In the genomic region with DNA sequence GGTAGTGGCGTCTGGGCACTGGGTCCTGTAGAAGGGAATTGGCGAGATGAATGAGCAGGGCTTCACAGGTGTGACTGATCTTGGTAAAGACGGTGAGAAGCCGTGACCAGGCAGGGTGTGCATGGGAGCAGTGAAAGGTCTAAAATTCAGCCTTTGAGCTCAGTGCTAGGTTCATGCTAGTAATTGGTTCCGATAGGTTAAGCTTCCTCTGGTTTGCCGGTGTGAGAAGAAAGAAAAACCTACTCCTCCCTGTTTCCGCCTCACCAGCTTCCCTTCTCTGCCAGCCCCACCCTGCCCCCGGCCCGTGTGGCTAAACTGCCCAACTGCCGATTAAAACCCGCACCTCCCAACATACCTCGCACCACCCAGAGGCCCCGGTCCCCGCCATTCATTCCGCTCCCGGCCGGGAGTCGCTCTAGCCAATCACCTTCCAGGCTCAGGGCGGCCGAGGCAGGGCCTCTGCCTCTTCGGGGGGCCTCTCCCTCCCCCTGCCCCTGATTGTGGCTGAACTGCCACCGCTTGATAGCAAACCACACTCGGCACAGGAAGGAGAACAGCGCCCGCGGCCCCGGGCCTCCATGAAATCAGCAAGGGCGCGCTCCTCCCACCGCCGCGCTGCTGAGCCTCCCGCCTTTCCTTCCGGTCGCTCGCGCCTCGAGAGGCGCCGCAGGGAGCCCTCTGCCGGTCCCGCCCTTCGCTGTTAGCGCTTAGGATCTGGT, we compare ENCODE assay signal across 1 cellular context.
TF ChIP-seq lines count a peak whose summit lies in the region.

No MANE protein-coding gene starts in this region.

TF ChIP-seq in HepG2, 621 proteins besides CTCF, POLR2A, EP300 and RAD21 (continues in another document):
- TF ChIP-seq, protein P1, sequence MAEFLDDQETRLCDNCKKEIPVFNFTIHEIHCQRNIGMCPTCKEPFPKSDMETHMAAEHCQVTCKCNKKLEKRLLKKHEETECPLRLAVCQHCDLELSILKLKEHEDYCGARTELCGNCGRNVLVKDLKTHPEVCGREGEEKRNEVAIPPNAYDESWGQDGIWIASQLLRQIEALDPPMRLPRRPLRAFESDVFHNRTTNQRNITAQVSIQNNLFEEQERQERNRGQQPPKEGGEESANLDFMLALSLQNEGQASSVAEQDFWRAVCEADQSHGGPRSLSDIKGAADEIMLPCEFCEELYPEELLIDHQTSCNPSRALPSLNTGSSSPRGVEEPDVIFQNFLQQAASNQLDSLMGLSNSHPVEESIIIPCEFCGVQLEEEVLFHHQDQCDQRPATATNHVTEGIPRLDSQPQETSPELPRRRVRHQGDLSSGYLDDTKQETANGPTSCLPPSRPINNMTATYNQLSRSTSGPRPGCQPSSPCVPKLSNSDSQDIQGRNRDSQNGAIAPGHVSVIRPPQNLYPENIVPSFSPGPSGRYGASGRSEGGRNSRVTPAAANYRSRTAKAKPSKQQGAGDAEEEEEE (CRISPR knock-in tag; IDR thresholded peaks at IDR 0.05; ENCODE audit: borderline replicate concordance), result no peak
- TF ChIP-seq POLR2AphosphoS5 (IDR thresholded peaks at IDR 0.05; ENCODE audit: low read depth, low read length) (peak; percentile 50; the same call in 1 of the 2 replicates), IRF2 (CRISPR knock-in tag; IDR thresholded peaks at IDR 0.05) (0 out of 2 replicates have a peak, but pooled peaks have one; percentile 50), RCOR2 (CRISPR knock-in tag; IDR thresholded peaks at IDR 0.05) (no peak), SATB2 (CRISPR knock-in tag; IDR thresholded peaks at IDR 0.05) (0 out of 2 replicates have a peak, but pooled peaks have one; percentile 26), SNAPC2 (CRISPR knock-in tag; IDR thresholded peaks at IDR 0.05) (peak; percentile 74; the same call in 1 of the 2 replicates), ZNF280D (CRISPR knock-in tag; IDR thresholded peaks at IDR 0.05) (no peak), ZNF768 (CRISPR knock-in tag; IDR thresholded peaks at IDR 0.05) (peak; percentile 49; the same call in 1 of the 2 replicates), ZNF558 (CRISPR knock-in tag; IDR thresholded peaks at IDR 0.05; ENCODE audit: borderline replicate concordance) (0 out of 2 replicates have a peak, but pooled peaks have one; percentile 33), ZSCAN31 (CRISPR knock-in tag; IDR thresholded peaks at IDR 0.05; ENCODE audit: low read depth) (peak; percentile 60; the same call in 1 of the 2 replicates), FIP1L1 (IDR thresholded peaks at IDR 0.05; ENCODE audit: borderline replicate concordance, insufficient read depth, low read depth, low read length) (no peak), ARID2 (CRISPR knock-in tag; IDR thresholded peaks at IDR 0.05; ENCODE audit: borderline replicate concordance) (peak; percentile 85; the same call in 1 of the 2 replicates), ZBTB42 (CRISPR knock-in tag; IDR thresholded peaks at IDR 0.05) (peak; percentile 24; the same call in 1 of the 2 replicates), KMT2A (CRISPR knock-in tag; IDR thresholded peaks at IDR 0.05) (peak; percentile 20; the same call in 1 of the 2 replicates), KDM5B (CRISPR knock-in tag; IDR thresholded peaks at IDR 0.05; ENCODE audit: borderline replicate concordance) (peak; percentile 85; the same call in 1 of the 2 replicates), SP2 (CRISPR knock-in tag; IDR thresholded peaks at IDR 0.05) (no peak), NFIC (IDR thresholded peaks at IDR 0.05; ENCODE audit: low read length) (no peak), ZNF44 (CRISPR knock-in tag; IDR thresholded peaks at IDR 0.05) (0 out of 2 replicates have a peak, but pooled peaks have one; percentile 40), CREB1 (IDR thresholded peaks at IDR 0.05) (no peak), CREB1 (CRISPR knock-in tag; IDR thresholded peaks at IDR 0.05) (peak; percentile 7; the same call in 1 of the 2 replicates), ZNF264 (CRISPR knock-in tag; IDR thresholded peaks at IDR 0.05) (no peak), ZNF766 (CRISPR knock-in tag; IDR thresholded peaks at IDR 0.05; ENCODE audit: borderline replicate concordance) (peak; percentile 74; the same call in 1 of the 2 replicates), ZFP41 (CRISPR knock-in tag; IDR thresholded peaks at IDR 0.05; ENCODE audit: borderline replicate concordance) (no peak), STAT5B (CRISPR knock-in tag; IDR thresholded peaks at IDR 0.05) (0 out of 2 replicates have a peak, but pooled peaks have one; percentile 59), STAG1 (CRISPR knock-in tag; IDR thresholded peaks at IDR 0.05) (peak; percentile 14; the same call in 1 of the 2 replicates), ZFP91 (CRISPR knock-in tag; IDR thresholded peaks at IDR 0.05; ENCODE audit: borderline replicate concordance) (peak; percentile 40; the same call in 1 of the 2 replicates), ZFY (CRISPR knock-in tag; IDR thresholded peaks at IDR 0.05) (peak; percentile 87), IKZF5 (CRISPR knock-in tag; IDR thresholded peaks at IDR 0.05) (no peak), GTF2F1 (IDR thresholded peaks at IDR 0.05; ENCODE audit: low read length) (no peak), TFDP1 (CRISPR knock-in tag; IDR thresholded peaks at IDR 0.05; ENCODE audit: borderline replicate concordance) (peak; percentile 90; the same call in 1 of the 2 replicates), PAWR (CRISPR knock-in tag; IDR thresholded peaks at IDR 0.05; ENCODE audit: borderline replicate concordance) (no peak), MED8 (CRISPR knock-in tag; IDR thresholded peaks at IDR 0.05; ENCODE audit: insufficient replicate concordance) (peak; percentile 61), KAT8 (CRISPR knock-in tag; IDR thresholded peaks at IDR 0.05) (peak; percentile 83), ZNF530 (CRISPR knock-in tag; IDR thresholded peaks at IDR 0.05; ENCODE audit: low read depth) (no peak), ZNF430 (CRISPR knock-in tag; IDR thresholded peaks at IDR 0.05) (peak; percentile 61; the same call in 1 of the 2 replicates), ZNF30 (CRISPR knock-in tag; IDR thresholded peaks at IDR 0.05) (no peak), FOXO1 (CRISPR knock-in tag; IDR thresholded peaks at IDR 0.05) (peak; percentile 44; the same call in 1 of the 2 replicates), NR2F6 (IDR thresholded peaks at IDR 0.05) (no peak), NR2F6 (CRISPR knock-in tag; IDR thresholded peaks at IDR 0.05) (no peak; the same call in 1 of the 2 replicates)
- TF ChIP-seq, protein P2, sequence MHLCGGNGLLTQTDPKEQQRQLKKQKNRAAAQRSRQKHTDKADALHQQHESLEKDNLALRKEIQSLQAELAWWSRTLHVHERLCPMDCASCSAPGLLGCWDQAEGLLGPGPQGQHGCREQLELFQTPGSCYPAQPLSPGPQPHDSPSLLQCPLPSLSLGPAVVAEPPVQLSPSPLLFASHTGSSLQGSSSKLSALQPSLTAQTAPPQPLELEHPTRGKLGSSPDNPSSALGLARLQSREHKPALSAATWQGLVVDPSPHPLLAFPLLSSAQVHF (CRISPR knock-in tag; IDR thresholded peaks at IDR 0.05), result peak; percentile 47; the same call in 1 of the 2 replicates
- TF ChIP-seq, protein P3, sequence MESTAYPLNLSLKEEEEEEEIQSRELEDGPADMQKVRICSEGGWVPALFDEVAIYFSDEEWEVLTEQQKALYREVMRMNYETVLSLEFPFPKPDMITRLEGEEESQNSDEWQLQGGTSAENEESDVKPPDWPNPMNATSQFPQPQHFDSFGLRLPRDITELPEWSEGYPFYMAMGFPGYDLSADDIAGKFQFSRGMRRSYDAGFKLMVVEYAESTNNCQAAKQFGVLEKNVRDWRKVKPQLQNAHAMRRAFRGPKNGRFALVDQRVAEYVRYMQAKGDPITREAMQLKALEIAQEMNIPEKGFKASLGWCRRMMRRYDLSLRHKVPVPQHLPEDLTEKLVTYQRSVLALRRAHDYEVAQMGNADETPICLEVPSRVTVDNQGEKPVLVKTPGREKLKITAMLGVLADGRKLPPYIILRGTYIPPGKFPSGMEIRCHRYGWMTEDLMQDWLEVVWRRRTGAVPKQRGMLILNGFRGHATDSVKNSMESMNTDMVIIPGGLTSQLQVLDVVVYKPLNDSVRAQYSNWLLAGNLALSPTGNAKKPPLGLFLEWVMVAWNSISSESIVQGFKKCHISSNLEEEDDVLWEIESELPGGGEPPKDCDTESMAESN (CRISPR knock-in tag; conservative IDR thresholded peaks at IDR 0.05), result 0 out of 2 replicates have a peak, but pooled peaks have one; percentile 23
- TF ChIP-seq, protein P4, sequence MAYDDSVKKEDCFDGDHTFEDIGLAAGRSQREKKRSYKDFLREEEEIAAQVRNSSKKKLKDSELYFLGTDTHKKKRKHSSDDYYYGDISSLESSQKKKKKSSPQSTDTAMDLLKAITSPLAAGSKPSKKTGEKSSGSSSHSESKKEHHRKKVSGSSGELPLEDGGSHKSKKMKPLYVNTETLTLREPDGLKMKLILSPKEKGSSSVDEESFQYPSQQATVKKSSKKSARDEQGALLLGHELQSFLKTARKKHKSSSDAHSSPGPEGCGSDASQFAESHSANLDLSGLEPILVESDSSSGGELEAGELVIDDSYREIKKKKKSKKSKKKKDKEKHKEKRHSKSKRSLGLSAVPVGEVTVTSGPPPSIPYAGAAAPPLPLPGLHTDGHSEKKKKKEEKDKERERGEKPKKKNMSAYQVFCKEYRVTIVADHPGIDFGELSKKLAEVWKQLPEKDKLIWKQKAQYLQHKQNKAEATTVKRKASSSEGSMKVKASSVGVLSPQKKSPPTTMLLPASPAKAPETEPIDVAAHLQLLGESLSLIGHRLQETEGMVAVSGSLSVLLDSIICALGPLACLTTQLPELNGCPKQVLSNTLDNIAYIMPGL (CRISPR knock-in tag; IDR thresholded peaks at IDR 0.05; ENCODE audit: borderline replicate concordance in 1 of 2, low read depth in 1 of 2), result peak; percentile 57 to 79; a peak in 3 of 4 replicates
- TF ChIP-seq, protein P5, sequence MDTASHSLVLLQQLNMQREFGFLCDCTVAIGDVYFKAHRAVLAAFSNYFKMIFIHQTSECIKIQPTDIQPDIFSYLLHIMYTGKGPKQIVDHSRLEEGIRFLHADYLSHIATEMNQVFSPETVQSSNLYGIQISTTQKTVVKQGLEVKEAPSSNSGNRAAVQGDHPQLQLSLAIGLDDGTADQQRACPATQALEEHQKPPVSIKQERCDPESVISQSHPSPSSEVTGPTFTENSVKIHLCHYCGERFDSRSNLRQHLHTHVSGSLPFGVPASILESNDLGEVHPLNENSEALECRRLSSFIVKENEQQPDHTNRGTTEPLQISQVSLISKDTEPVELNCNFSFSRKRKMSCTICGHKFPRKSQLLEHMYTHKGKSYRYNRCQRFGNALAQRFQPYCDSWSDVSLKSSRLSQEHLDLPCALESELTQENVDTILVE (CRISPR knock-in tag; IDR thresholded peaks at IDR 0.05), result peak; percentile 47
- TF ChIP-seq, protein P6, sequence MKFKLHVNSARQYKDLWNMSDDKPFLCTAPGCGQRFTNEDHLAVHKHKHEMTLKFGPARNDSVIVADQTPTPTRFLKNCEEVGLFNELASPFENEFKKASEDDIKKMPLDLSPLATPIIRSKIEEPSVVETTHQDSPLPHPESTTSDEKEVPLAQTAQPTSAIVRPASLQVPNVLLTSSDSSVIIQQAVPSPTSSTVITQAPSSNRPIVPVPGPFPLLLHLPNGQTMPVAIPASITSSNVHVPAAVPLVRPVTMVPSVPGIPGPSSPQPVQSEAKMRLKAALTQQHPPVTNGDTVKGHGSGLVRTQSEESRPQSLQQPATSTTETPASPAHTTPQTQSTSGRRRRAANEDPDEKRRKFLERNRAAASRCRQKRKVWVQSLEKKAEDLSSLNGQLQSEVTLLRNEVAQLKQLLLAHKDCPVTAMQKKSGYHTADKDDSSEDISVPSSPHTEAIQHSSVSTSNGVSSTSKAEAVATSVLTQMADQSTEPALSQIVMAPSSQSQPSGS (CRISPR knock-in tag; IDR thresholded peaks at IDR 0.05), result no peak
